ENCODE assay signal across 20 cellular contexts in genomic region chr10:13475124-13475523, GRCh38. TPM values are rescaled to one million over a fixed set of nuclear protein-coding genes. Genes with fewer than 3 reads are reported as not detected.
"Had no signal": no experiment of that assay in that cellular context is flagged by ENCODE, and none has a peak within 500 bp of the region (broad histone marks: within the 10 kb centered on the region; RNA-seq: fewer than 3 reads in every experiment).

No MANE protein-coding gene starts in this region.

- DNase-seq: effector memory CD4-positive, alpha-beta T cell; erythroblast; heart left ventricle; hippocampal formation; kidney glomerular epithelial cell; mucosa of descending colon; naive thymus-derived CD8-positive, alpha-beta T cell; posterior cingulate gyrus; sigmoid colon; stimulated activated CD4-positive, alpha-beta T cell treated with anti-CD3 and anti-CD28 coated beads, Interleukin-2, amount 100 ng/mL, for 24 hours; stimulated activated CD4-positive, alpha-beta T cell treated with anti-CD3 and anti-CD28 coated beads, Interleukin-4, amount 100 ng/mL, for 4 hours; stimulated activated naive B cell treated with anti-CD40 and anti-IgM and Interleukin-4, amounts not matched to agents 10 μg/mL and 1 μg/mL and 100 μg/mL, for 72 hours; stimulated activated naive CD8-positive, alpha-beta T cell treated with anti-CD3 and anti-CD28 coated beads, Interleukin-15, amount 100 ng/mL, for 72 hours; testis; upper lobe of right lung had no signal

- H3K4me3 ChIP-seq: heart left ventricle, mucosa of descending colon, right atrium auricular region, sigmoid colon, skin epidermis, testis, tibial nerve, upper lobe of right lung, vagina had no signal

- H3K27ac ChIP-seq: heart left ventricle, neutrophil, right atrium auricular region, sigmoid colon, skin epidermis, testis, tibial nerve, upper lobe of right lung, vagina had no signal

RNA-seq across cellular contexts. Expression of gene BEND7, which starts 53.7 kb away (rescaled TPM):
- total RNA-seq: naive thymus-derived CD8-positive, alpha-beta T cell had no signal
